Comparison of ENCODE assay signal across 22 cellular contexts in the genomic region with DNA sequence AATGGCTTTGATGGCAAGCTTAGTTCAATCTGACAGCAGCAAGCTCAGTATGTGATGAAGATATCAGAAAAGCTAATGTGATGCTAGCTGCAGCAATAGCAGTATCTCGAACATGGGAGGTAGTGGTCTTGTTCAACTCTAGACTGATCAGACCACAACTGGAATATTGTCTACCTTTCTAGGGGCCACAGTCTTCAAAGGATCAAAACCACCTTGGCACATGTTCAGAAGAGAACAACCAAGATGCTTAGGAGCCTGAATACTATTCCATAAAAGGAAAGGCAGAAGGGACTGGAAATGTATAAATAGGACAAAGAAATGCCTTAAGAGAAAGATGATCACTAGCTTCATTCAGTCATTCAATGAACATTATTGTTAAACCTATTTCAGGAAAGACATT. TPM values are rescaled to one million over a fixed set of nuclear protein-coding genes. Genes with fewer than 3 reads are reported as not detected.
DNase-seq lines count a peak whose midpoint lies in the region; ATAC-seq and TF ChIP-seq lines count a peak whose summit lies in the region.
"Had no signal": no experiment of that assay in that cellular context is flagged by ENCODE, and none has a peak within 500 bp of the region (broad histone marks: within the 10 kb centered on the region; RNA-seq: fewer than 3 reads in every experiment).

No MANE protein-coding gene starts in this region.

- peak overlapping the region; percentile 88 for H3K4me3 ChIP-seq in thoracic aorta
- H3K4me3 ChIP-seq: psoas muscle, skin epidermis had no signal

- no peak for ATAC-seq in thoracic aorta (ENCODE audit: insufficient number of reproducible peaks, low FRiP score, low read depth)
- ATAC-seq in GM19328 (IDR thresholded peaks at IDR 0.05; ENCODE audit: unreplicated experiment): no peak
- ATAC-seq in GM21528 (IDR thresholded peaks at IDR 0.05; ENCODE audit: low FRiP score, unreplicated experiment): no peak
- ATAC-seq: activated CD8-positive, alpha-beta memory T cell treated with anti-CD3 and anti-CD28 coated beads, Interleukin-2, amount 10 ng/mL, durations not matched to agents 7 days and 5 days; natural killer cell treated with Interleukin-12 subunit alpha and Interleukin-12 subunit beta and Interleukin-15 and Interleukin-18, amount 100 ng/mL, for 72 hours; psoas muscle had no signal

- peaks cover 20% of the 10 kb centered on the region for H3K4me1 Mint-ChIP-seq in nephron

- H3K4me3 Mint-ChIP-seq in nephron: peak overlapping the region; percentile 87 to 96 (median 93)
- H3K4me3 Mint-ChIP-seq: activated CD8-positive, alpha-beta memory T cell treated with anti-CD3 and anti-CD28 coated beads, Interleukin-2, amount 10 ng/mL, durations not matched to agents 7 days and 5 days; natural killer cell treated with Interleukin-12 subunit alpha and Interleukin-12 subunit beta and Interleukin-15 and Interleukin-18, amount 100 ng/mL, for 72 hours had no signal

- H3K27me3 ChIP-seq in thoracic aorta (replicated peaks; ENCODE audit: insufficient read depth): peaks cover 6% of the 10 kb centered on the region

- H3K9me3 Mint-ChIP-seq in nephron: no peaks in the 10 kb centered on the region
- H3K9me3 Mint-ChIP-seq: central memory CD8-positive, alpha-beta T cell; natural killer cell treated with Interleukin-12 subunit alpha and Interleukin-12 subunit beta and Interleukin-15 and Interleukin-18, amount 100 ng/mL, for 72 hours had no signal

- H3K27ac Mint-ChIP-seq in nephron: peak overlapping the region in 2 of 3 experiments; percentile 17 to 63
- H3K27ac Mint-ChIP-seq: activated CD8-positive, alpha-beta memory T cell treated with anti-CD3 and anti-CD28 coated beads, Interleukin-2, amount 10 ng/mL, durations not matched to agents 7 days and 5 days; natural killer cell treated with Interleukin-12 subunit alpha and Interleukin-12 subunit beta and Interleukin-15 and Interleukin-18, amount 100 ng/mL, for 72 hours had no signal

- DNase-seq in SK-MEL-5 (ENCODE audit: low read depth, low spot score) (peak; percentile 41), thoracic aorta (ENCODE audit: low spot score) (no peak), SKM-1 (lab: John Stamatoyannopoulos, UW; ENCODE audit: unreplicated experiment) (no peak)
- DNase-seq: activated CD4-positive, alpha-beta T cell treated with anti-CD3 and anti-CD28 coated beads for 48 hours; activated CD8-positive, alpha-beta memory T cell treated with anti-CD3 and anti-CD28 coated beads, Interleukin-2, amount 10 ng/mL, durations not matched to agents 7 days and 5 days; activated naive CD4-positive, alpha-beta T cell treated with anti-CD3 and anti-CD28 coated beads, Interleukin-2, amount 50 U/mL, for 16 hours; effector CD8-positive, alpha-beta T cell; foreskin fibroblast; NCI-H1092 treated with DMSO at 0.1 percent for 48 hours; NCI-H187 treated with DMSO at 0.1 percent for 48 hours; psoas muscle; SK-N-SH had no signal

- H3K36me3 Mint-ChIP-seq in nephron (ENCODE audit: low read depth): no peaks in the 10 kb centered on the region
- H3K36me3 Mint-ChIP-seq: activated CD8-positive, alpha-beta memory T cell treated with anti-CD3 and anti-CD28 coated beads, Interleukin-2, amount 10 ng/mL, durations not matched to agents 7 days and 5 days; natural killer cell treated with Interleukin-12 subunit alpha and Interleukin-12 subunit beta and Interleukin-15 and Interleukin-18, amount 100 ng/mL, for 72 hours had no signal

- H3K27me3 Mint-ChIP-seq in nephron (ENCODE audit: low read depth): peaks cover 8% of the 10 kb centered on the region

- H3K36me3 ChIP-seq in thoracic aorta: no peaks in the 10 kb centered on the region

- no peaks in the 10 kb centered on the region for H3K9me3 ChIP-seq in thoracic aorta
- H3K9me3 ChIP-seq: psoas muscle, SK-N-SH had no signal

- H3K4me1 ChIP-seq in thoracic aorta (ENCODE audit: control insufficient read depth in 1 of 2, low read depth in 2 of 2): peaks cover 10 to 42% of the 10 kb centered on the region in 2 donors
- H3K4me1 ChIP-seq: psoas muscle had no signal

- TF ChIP-seq CTCF in nephron (IDR thresholded peaks at IDR 0.05; ENCODE audit: unreplicated experiment in 3 of 3) (no peak), thoracic aorta (IDR thresholded peaks at IDR 0.05) (no peak)

- in situ Hi-C loops in SK-MEL-5 (cut with HindIII; ENCODE audit: low pct_unique_long_range_greater_than_20kb, low sequenced_read_pairs): no loop called here

- H3K27ac ChIP-seq in cingulate gyrus (ENCODE audit: low read depth, low read length) (peak overlapping the region; percentile 11), thoracic aorta (peak overlapping the region; percentile 84 to 86)
- H3K27ac ChIP-seq: C4-2B, psoas muscle, RWPE1, skin epidermis, VCaP had no signal

RNA-seq across cellular contexts. Expression of a gene that starts 2.3 kb away (rescaled TPM):
- 8.7 and 9.2 TPM in 2 replicates for total RNA-seq in SK-MEL-5 (2014; rRNA removed; shearing (Covaris generic))
- polyA plus RNA-seq in SK-MEL-5 (2015; cell fraction: cytosol; rRNA removed): 6.5 and 8.6 TPM in 2 replicates
- polyA plus RNA-seq in SK-MEL-5 (2015; cell fraction: nucleus; rRNA removed): 3.0 and 4.1 TPM in 2 replicates
- 10 to 100 TPM; 14.2 to 22.7 TPM for total RNA-seq in thoracic aorta
